In the genomic region with DNA sequence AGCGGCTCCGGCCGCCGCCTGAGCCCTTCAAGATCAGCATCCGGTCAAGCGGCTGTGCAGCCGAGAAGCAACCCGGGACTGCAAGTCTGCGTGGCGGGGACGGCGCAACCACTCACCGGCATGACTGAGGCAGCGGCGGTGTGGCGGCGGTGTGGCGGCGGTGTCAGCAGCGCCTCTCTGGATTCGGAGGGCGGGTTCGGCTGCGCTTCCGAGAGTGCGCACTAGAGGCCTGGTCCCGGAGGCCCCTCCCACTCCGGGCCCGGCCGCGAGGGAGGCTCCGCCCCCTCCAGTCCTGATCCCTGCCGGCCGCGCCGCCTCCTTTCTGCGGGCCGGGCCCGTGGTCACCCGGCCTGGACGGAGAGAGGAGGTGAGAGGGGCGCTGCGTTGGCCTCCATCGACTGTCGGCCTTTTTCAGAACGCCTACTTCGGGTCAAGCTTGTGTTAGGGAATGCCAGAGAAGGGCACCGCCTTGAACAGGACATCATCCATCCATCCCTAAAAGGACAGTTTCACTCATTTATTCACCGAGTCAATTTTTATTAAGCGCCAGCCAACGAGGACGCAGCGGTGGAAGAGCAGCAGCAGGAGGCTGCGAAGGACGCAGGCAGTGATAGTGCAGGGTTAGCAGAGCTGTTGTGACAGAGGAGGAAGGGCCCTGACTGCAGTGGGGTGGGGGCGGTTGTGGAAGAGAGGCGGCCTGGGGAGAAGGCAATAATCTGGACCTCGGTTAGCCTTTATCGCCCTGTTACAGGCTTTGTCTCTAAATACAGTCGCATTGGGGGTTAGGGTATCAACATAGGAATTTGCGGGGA, we compare ENCODE assay signal across 1 cellular context.
A peak's percentile ranks its signal among the peaks of the same experiment; 100 is the strongest.
TF ChIP-seq lines count a peak whose summit lies in the region.

A gene with protein sequence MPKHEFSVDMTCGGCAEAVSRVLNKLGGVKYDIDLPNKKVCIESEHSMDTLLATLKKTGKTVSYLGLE (minus strand): TSS at position 202 of the 812 bp plus-strand sequence. CDS start 80 bp downstream, at position 122.

TF ChIP-seq in K562, 482 proteins besides CTCF, POLR2A, EP300 and RAD21 (continued from another document and continues in another):
- TF ChIP-seq SAP30 (IDR thresholded peaks at IDR 0.05; ENCODE audit: borderline replicate concordance, insufficient read depth, low read depth, low read length, poor library complexity, severe bottlenecking): peak; percentile 40
- 0 out of 2 replicates have a peak, but pooled peaks have one; percentile 38 for TF ChIP-seq THRB (CRISPR knock-in tag; conservative IDR thresholded peaks at IDR 0.05)
- TF ChIP-seq, protein P1, sequence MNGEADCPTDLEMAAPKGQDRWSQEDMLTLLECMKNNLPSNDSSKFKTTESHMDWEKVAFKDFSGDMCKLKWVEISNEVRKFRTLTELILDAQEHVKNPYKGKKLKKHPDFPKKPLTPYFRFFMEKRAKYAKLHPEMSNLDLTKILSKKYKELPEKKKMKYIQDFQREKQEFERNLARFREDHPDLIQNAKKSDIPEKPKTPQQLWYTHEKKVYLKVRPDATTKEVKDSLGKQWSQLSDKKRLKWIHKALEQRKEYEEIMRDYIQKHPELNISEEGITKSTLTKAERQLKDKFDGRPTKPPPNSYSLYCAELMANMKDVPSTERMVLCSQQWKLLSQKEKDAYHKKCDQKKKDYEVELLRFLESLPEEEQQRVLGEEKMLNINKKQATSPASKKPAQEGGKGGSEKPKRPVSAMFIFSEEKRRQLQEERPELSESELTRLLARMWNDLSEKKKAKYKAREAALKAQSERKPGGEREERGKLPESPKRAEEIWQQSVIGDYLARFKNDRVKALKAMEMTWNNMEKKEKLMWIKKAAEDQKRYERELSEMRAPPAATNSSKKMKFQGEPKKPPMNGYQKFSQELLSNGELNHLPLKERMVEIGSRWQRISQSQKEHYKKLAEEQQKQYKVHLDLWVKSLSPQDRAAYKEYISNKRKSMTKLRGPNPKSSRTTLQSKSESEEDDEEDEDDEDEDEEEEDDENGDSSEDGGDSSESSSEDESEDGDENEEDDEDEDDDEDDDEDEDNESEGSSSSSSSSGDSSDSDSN (IDR thresholded peaks at IDR 0.05; ENCODE audit: borderline replicate concordance in 1 of 2, low read depth in 2 of 2, low read length in 2 of 2): peak; percentile 22 to 69; a peak in 1 of 4 replicates
- peak; percentile 84 for TF ChIP-seq NBN (IDR thresholded peaks at IDR 0.05; ENCODE audit: low read depth)
- no peak for TF ChIP-seq MCM3 (IDR thresholded peaks at IDR 0.05)
- TF ChIP-seq MYBL2 (IDR thresholded peaks at IDR 0.05; ENCODE audit: low read depth): no peak
- no peak for TF ChIP-seq MYBL2 (CRISPR knock-in tag; IDR thresholded peaks at IDR 0.05; ENCODE audit: borderline replicate concordance)
- TF ChIP-seq ZNF263 (CRISPR knock-in tag; IDR thresholded peaks at IDR 0.05; ENCODE audit: borderline replicate concordance): no peak
- TF ChIP-seq MLX (CRISPR knock-in tag; conservative IDR thresholded peaks at IDR 0.05): no peak
- peak; percentile 36; the same call in 1 of the 2 replicates for TF ChIP-seq SMARCC2 (IDR thresholded peaks at IDR 0.05; ENCODE audit: low read depth)
- no peak for TF ChIP-seq ZBTB33 (CRISPR knock-in tag; IDR thresholded peaks at IDR 0.05)
- TF ChIP-seq C11orf30 (IDR thresholded peaks at IDR 0.05; ENCODE audit: low read depth): no peak
- peak; percentile 63 for TF ChIP-seq PRPF4 (IDR thresholded peaks at IDR 0.05; ENCODE audit: insufficient read depth, low read depth, low read length, poor library complexity, severe bottlenecking)
- TF ChIP-seq FOXK2 (conservative IDR thresholded peaks at IDR 0.05 in 1 of 2, IDR thresholded peaks at IDR 0.05 in 1 of 2; ENCODE audit: low read depth in 2 of 2): no peak
- TF ChIP-seq ZNF224 (CRISPR knock-in tag; IDR thresholded peaks at IDR 0.05): no peak
- TF ChIP-seq ATF6 (CRISPR knock-in tag; IDR thresholded peaks at IDR 0.05): peak; percentile 48; the same call in 1 of the 2 replicates
- no peak; a peak in 1 of 4 replicates for TF ChIP-seq TEAD1 (CRISPR knock-in tag; IDR thresholded peaks at IDR 0.05)
- TF ChIP-seq RNF2 (IDR thresholded peaks at IDR 0.05): no peak
- TF ChIP-seq ZNF589 (CRISPR knock-in tag; IDR thresholded peaks at IDR 0.05; ENCODE audit: low read depth): 0 out of 2 replicates have a peak, but pooled peaks have one; percentile 17
- TF ChIP-seq ELF4 (CRISPR knock-in tag; IDR thresholded peaks at IDR 0.05): no peak
- no peak for TF ChIP-seq PURB (CRISPR knock-in tag; IDR thresholded peaks at IDR 0.05; ENCODE audit: low read depth)
- no peak for TF ChIP-seq ZNF717 (CRISPR knock-in tag; IDR thresholded peaks at IDR 0.05)
- TF ChIP-seq FOXP1 (CRISPR knock-in tag; IDR thresholded peaks at IDR 0.05): no peak
- TF ChIP-seq, protein P2, sequence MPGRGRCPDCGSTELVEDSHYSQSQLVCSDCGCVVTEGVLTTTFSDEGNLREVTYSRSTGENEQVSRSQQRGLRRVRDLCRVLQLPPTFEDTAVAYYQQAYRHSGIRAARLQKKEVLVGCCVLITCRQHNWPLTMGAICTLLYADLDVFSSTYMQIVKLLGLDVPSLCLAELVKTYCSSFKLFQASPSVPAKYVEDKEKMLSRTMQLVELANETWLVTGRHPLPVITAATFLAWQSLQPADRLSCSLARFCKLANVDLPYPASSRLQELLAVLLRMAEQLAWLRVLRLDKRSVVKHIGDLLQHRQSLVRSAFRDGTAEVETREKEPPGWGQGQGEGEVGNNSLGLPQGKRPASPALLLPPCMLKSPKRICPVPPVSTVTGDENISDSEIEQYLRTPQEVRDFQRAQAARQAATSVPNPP (IDR thresholded peaks at IDR 0.05; ENCODE audit: borderline replicate concordance, insufficient read depth, insufficient read length): no peak
- TF ChIP-seq ZNF79 (CRISPR knock-in tag; IDR thresholded peaks at IDR 0.05; ENCODE audit: low read depth): no peak
- no peak for TF ChIP-seq PBX2 (CRISPR knock-in tag; IDR thresholded peaks at IDR 0.05; ENCODE audit: low read depth)
- no peak for TF ChIP-seq PBX2 (tag; conservative IDR thresholded peaks at IDR 0.05; ENCODE audit: low read depth)
- TF ChIP-seq RBFOX2 (IDR thresholded peaks at IDR 0.05; ENCODE audit: low read depth, low read length): peak; percentile 99
- TF ChIP-seq, protein P3, sequence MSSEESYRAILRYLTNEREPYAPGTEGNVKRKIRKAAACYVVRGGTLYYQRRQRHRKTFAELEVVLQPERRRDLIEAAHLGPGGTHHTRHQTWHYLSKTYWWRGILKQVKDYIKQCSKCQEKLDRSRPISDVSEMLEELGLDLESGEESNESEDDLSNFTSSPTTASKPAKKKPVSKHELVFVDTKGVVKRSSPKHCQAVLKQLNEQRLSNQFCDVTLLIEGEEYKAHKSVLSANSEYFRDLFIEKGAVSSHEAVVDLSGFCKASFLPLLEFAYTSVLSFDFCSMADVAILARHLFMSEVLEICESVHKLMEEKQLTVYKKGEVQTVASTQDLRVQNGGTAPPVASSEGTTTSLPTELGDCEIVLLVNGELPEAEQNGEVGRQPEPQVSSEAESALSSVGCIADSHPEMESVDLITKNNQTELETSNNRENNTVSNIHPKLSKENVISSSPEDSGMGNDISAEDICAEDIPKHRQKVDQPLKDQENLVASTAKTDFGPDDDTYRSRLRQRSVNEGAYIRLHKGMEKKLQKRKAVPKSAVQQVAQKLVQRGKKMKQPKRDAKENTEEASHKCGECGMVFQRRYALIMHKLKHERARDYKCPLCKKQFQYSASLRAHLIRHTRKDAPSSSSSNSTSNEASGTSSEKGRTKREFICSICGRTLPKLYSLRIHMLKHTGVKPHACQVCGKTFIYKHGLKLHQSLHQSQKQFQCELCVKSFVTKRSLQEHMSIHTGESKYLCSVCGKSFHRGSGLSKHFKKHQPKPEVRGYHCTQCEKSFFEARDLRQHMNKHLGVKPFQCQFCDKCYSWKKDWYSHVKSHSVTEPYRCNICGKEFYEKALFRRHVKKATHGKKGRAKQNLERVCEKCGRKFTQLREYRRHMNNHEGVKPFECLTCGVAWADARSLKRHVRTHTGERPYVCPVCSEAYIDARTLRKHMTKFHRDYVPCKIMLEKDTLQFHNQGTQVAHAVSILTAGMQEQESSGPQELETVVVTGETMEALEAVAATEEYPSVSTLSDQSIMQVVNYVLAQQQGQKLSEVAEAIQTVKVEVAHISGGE (CRISPR knock-in tag; IDR thresholded peaks at IDR 0.05): no peak
- TF ChIP-seq RBM15 (IDR thresholded peaks at IDR 0.05; ENCODE audit: insufficient read depth, low read length): no peak
- no peak for TF ChIP-seq E2F3 (CRISPR knock-in tag; IDR thresholded peaks at IDR 0.05)
- peak; percentile 74 for TF ChIP-seq FIP1L1 (IDR thresholded peaks at IDR 0.05; ENCODE audit: low read depth, low read length, poor library complexity, severe bottlenecking)
- 0 out of 2 replicates have a peak, but pooled peaks have one; percentile 36 for TF ChIP-seq ZNF24 (IDR thresholded peaks at IDR 0.05)
- no peak for TF ChIP-seq SNAPC5 (CRISPR knock-in tag; IDR thresholded peaks at IDR 0.05)
- TF ChIP-seq ZNF212 (CRISPR knock-in tag; IDR thresholded peaks at IDR 0.05): no peak
- TF ChIP-seq, protein P4, sequence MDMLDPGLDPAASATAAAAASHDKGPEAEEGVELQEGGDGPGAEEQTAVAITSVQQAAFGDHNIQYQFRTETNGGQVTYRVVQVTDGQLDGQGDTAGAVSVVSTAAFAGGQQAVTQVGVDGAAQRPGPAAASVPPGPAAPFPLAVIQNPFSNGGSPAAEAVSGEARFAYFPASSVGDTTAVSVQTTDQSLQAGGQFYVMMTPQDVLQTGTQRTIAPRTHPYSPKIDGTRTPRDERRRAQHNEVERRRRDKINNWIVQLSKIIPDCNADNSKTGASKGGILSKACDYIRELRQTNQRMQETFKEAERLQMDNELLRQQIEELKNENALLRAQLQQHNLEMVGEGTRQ (CRISPR knock-in tag; IDR thresholded peaks at IDR 0.05): no peak
- TF ChIP-seq HMG20A (CRISPR knock-in tag; conservative IDR thresholded peaks at IDR 0.05): no peak
- TF ChIP-seq SMC3 (conservative IDR thresholded peaks at IDR 0.05; ENCODE audit: insufficient read depth, low read depth, low read length): no peak
